Comparison of ENCODE assay signal across 14 cellular contexts in genomic region chr3:183583331-183584245, GRCh38. TPM values are rescaled to one million over a fixed set of nuclear protein-coding genes. Genes with fewer than 3 reads are reported as not detected.
A peak's percentile ranks its signal among the peaks of the same experiment; 100 is the strongest.
DNase-seq lines count a peak whose midpoint lies in the region; ATAC-seq, FAIRE-seq and TF ChIP-seq lines count a peak whose summit lies in the region.
"Had no signal": no experiment of that assay in that cellular context is flagged by ENCODE, and none has a peak within 500 bp of the region (broad histone marks: within the 10 kb centered on the region; RNA-seq: fewer than 3 reads in every experiment).

No MANE protein-coding gene starts in this region.

- in situ Hi-C loops in K562 (cut with MboI) = no loop called here

- H3K27ac Mint-ChIP-seq in GM23338 (no peak overlapping the region; the same call in 1 of the 2 replicates), type B pancreatic cell (no peak overlapping the region)
- H3K27ac Mint-ChIP-seq: activated naive CD4-positive, alpha-beta T cell treated with anti-CD3 and anti-CD28 coated beads for 36 hours had no signal

- POLR2A ChIA-PET in K562 (lab: Yijun Ruan, JAX) = interaction anchor here (0.9 kb wide), 1 partner anchor 67 kb away, joined by 3 read pairs; no protein-coding TSS in a partner anchor

- H3K79me2 ChIP-seq in GM23338 (replicated peaks; ENCODE audit: insufficient read depth) (no peaks in the 10 kb centered on the region), K562 (ENCODE audit: control insufficient read depth, insufficient read depth, low read length) (no peaks in the 10 kb centered on the region), smooth muscle cell (ENCODE audit: low read depth) (no peaks in the 10 kb centered on the region)

- H4K20me1 ChIP-seq in GM23338 (replicated peaks; ENCODE audit: insufficient read depth) (no peaks in the 10 kb centered on the region), K562 (replicated peaks; ENCODE audit: control insufficient read depth, insufficient read depth, low read length) (no peaks in the 10 kb centered on the region), smooth muscle cell (ENCODE audit: low read depth) (no peaks in the 10 kb centered on the region)

- H3K4me1 Mint-ChIP-seq in GM23338 (peaks cover 16% of the 10 kb centered on the region), type B pancreatic cell (ENCODE audit: unreplicated experiment) (peaks cover 11% of the 10 kb centered on the region)

- H4K8ac ChIP-seq in mesenchymal stem cell (ENCODE audit: low read length) = no peak overlapping the region

- no peak for TF ChIP-seq POLR2A in K562 (conservative IDR thresholded peaks at IDR 0.05)

- H3K36me3 ChIP-seq in GM23338 (ENCODE audit: insufficient read depth) = no peaks in the 10 kb centered on the region
- no peaks in the 10 kb centered on the region for H3K36me3 ChIP-seq in K562 (ENCODE audit: control insufficient read depth, insufficient read depth, low read length)
- H3K36me3 ChIP-seq in mesenchymal stem cell (ENCODE audit: control insufficient read depth in 1 of 2, insufficient read depth in 2 of 2, low read depth in 1 of 2, low read length in 2 of 2) = no peaks in the 10 kb centered on the region
- no peaks in the 10 kb centered on the region for H3K36me3 ChIP-seq in smooth muscle cell (ENCODE audit: low read depth)
- H3K36me3 ChIP-seq in colonic mucosa = no peaks in the 10 kb centered on the region

- H3K9me3 ChIP-seq in K562 (replicated peaks; ENCODE audit: control insufficient read depth, insufficient read depth, low read depth, low read length) = no peaks in the 10 kb centered on the region
- H3K9me3 ChIP-seq in mesenchymal stem cell (ENCODE audit: control insufficient read depth, low read length) = no peaks in the 10 kb centered on the region
- no peaks in the 10 kb centered on the region for H3K9me3 ChIP-seq in smooth muscle cell (replicated peaks; ENCODE audit: low read depth)
- no peaks in the 10 kb centered on the region for H3K9me3 ChIP-seq in colonic mucosa

- H2BK120ac ChIP-seq in mesenchymal stem cell (ENCODE audit: low read depth, low read length) = no peak overlapping the region

- H3K18ac ChIP-seq in mesenchymal stem cell (ENCODE audit: low read depth in 1 of 2, low read length in 2 of 2) = no peak overlapping the region

- H3K4me3 ChIP-seq in GM23338 = no peak overlapping the region
- no peak overlapping the region for H3K4me3 ChIP-seq in K562
- no peak overlapping the region for H3K4me3 ChIP-seq in mesenchymal stem cell (ENCODE audit: insufficient read depth in 1 of 2, low read depth in 1 of 2, low read length in 2 of 2)
- no peak overlapping the region for H3K4me3 ChIP-seq in smooth muscle cell
- no peak overlapping the region for H3K4me3 ChIP-seq in colonic mucosa

- H2BK5ac ChIP-seq in mesenchymal stem cell (ENCODE audit: low read depth, low read length, poor library complexity, severe bottlenecking) = no peak overlapping the region

- H3K36me3 Mint-ChIP-seq in GM23338 (ENCODE audit: low read depth) (no peaks in the 10 kb centered on the region), type B pancreatic cell (peaks cover 3% of the 10 kb centered on the region)

- H3K4me3 Mint-ChIP-seq in GM23338 (no peak overlapping the region), type B pancreatic cell (no peak overlapping the region)
- H3K4me3 Mint-ChIP-seq: activated naive CD4-positive, alpha-beta T cell treated with anti-CD3 and anti-CD28 coated beads for 36 hours had no signal

- 38% methylated on average over 5 of the region's 5 CpGs for WGBS in K562 (ENCODE audit: insufficient coverage, low coverage, missing lambda C conversion rate)
- WGBS in mesenchymal stem cell = 80% methylated on average over 4 of the region's 5 CpGs
- WGBS in smooth muscle cell (ENCODE audit: low lambda C conversion rate) = 87% methylated on average over 5 of the region's 5 CpGs

- H3K4me2 ChIP-seq in GM23338 (no peak overlapping the region), K562 (ENCODE audit: insufficient read depth, low read length) (no peak overlapping the region), mesenchymal stem cell (ENCODE audit: low read length, poor library complexity, severe bottlenecking) (no peak overlapping the region), smooth muscle cell (no peak overlapping the region)

- H3K4me1 ChIP-seq in GM23338 (ENCODE audit: insufficient read depth) (peaks cover 4% of the 10 kb centered on the region; the same call in 1 of the 2 replicates), K562 (replicated peaks in 1 of 2; ENCODE audit: control insufficient read depth in 2 of 2, insufficient read depth in 2 of 2, low read length in 2 of 2) (peaks cover 10 to 28% of the 10 kb centered on the region in 2 experiments; a peak in 4 of 5 replicates), mesenchymal stem cell (ENCODE audit: control insufficient read depth, insufficient read depth, low read depth, low read length) (no peaks in the 10 kb centered on the region), smooth muscle cell (ENCODE audit: low read depth) (no peaks in the 10 kb centered on the region), colonic mucosa (no peaks in the 10 kb centered on the region)

- H3K79me1 ChIP-seq in mesenchymal stem cell (replicated peaks; ENCODE audit: low read length, poor library complexity, severe bottlenecking) = no peaks in the 10 kb centered on the region

- H2BK15ac ChIP-seq in mesenchymal stem cell (ENCODE audit: low read depth, poor library complexity, severe bottlenecking) = no peak overlapping the region

- H3K9me3 Mint-ChIP-seq in GM23338 (no peaks in the 10 kb centered on the region), type B pancreatic cell (peaks cover 4% of the 10 kb centered on the region)
- H3K9me3 Mint-ChIP-seq: activated naive CD4-positive, alpha-beta T cell treated with anti-CD3 and anti-CD28 coated beads for 36 hours had no signal

- peak; percentile 68 for ATAC-seq in GM23338
- ATAC-seq in K562 = 0 out of 3 replicates have a peak, but pooled peaks have one; percentile 27

- no peak overlapping the region for H3K23ac ChIP-seq in mesenchymal stem cell (ENCODE audit: low read length in 2 of 2)

- H2AK5ac ChIP-seq in mesenchymal stem cell (ENCODE audit: low read length, severe bottlenecking) = no peak overlapping the region

- H3K27me3 ChIP-seq in GM23338 (ENCODE audit: insufficient read depth) (no peaks in the 10 kb centered on the region), K562 (ENCODE audit: control insufficient read depth in 2 of 2, insufficient read depth in 2 of 2, low read length in 2 of 2) (peaks cover 11 to 15% of the 10 kb centered on the region in 2 experiments), mesenchymal stem cell (ENCODE audit: control insufficient read depth in 1 of 2, insufficient read depth in 1 of 2, low read length in 2 of 2) (peaks cover 2 to 14% of the 10 kb centered on the region in 2 experiments), smooth muscle cell (ENCODE audit: low read depth) (peaks cover 3% of the 10 kb centered on the region), colonic mucosa (no peaks in the 10 kb centered on the region)

- H3K9me2 ChIP-seq in GM23338 (ENCODE audit: insufficient read depth) = no peaks in the 10 kb centered on the region

- H2AFZ ChIP-seq in GM23338 = peak overlapping the region; percentile 98
- no peak overlapping the region for H2AFZ ChIP-seq in K562 (ENCODE audit: low read depth, low read length)
- H2AFZ ChIP-seq in mesenchymal stem cell (ENCODE audit: low read depth, low read length) = no peak overlapping the region
- peak overlapping the region; percentile 54 for H2AFZ ChIP-seq in smooth muscle cell (ENCODE audit: low read depth)

- no TSS peak for BruUV-seq in K562 (replicated peaks; lab: Mats Ljungman, UMichigan)

- DNase-seq in GM23338 (ENCODE audit: low spot score) (no peak), K562 (ENCODE audit: extremely low read depth in 1 of 4, low spot score in 3 of 4) (no peak), mesenchymal stem cell (no peak), smooth muscle cell (lab: John Stamatoyannopoulos, UW; ENCODE audit: unreplicated experiment) (no peak), foreskin melanocyte (no peak), NCI-H69 (lab: John Stamatoyannopoulos, UW) (no peak), colonic mucosa (no peak), type B pancreatic cell (ENCODE audit: extremely low spot score, unreplicated experiment) (no peak)
- DNase-seq: activated CD4-positive, alpha-beta T cell treated with anti-CD3 and anti-CD28 coated beads, Interleukin-2, amount 50 U/mL, for 4 hours; activated naive CD4-positive, alpha-beta T cell treated with anti-CD3 and anti-CD28 coated beads for 36 hours; cortex of kidney; NCI-H1436 had no signal

- no peak for TF ChIP-seq EP300 in K562 (IDR thresholded peaks at IDR 0.05; ENCODE audit: low read length)

- intact Hi-C loops in K562 (cut with micrococcal nuclease) (no loop called here), colonic mucosa (cut with DNase I) (no loop called here)

- CTCF ChIA-PET in K562 (lab: Yijun Ruan, JAX; ENCODE audit: low intra/inter-chr PET ratio) = no interaction called here

- H3K14ac ChIP-seq in mesenchymal stem cell (ENCODE audit: low read length in 2 of 2) = no peak overlapping the region

- H3K27ac ChIP-seq in GM23338 (ENCODE audit: low read depth) (no peak overlapping the region), K562 (ENCODE audit: extremely low read depth, low read depth, low read length) (no peak overlapping the region), mesenchymal stem cell (ENCODE audit: low read length, poor library complexity, severe bottlenecking) (no peak overlapping the region), smooth muscle cell (ENCODE audit: low read depth) (no peak overlapping the region), colonic mucosa (no peak overlapping the region)

- H2BK12ac ChIP-seq in mesenchymal stem cell (ENCODE audit: low read length in 2 of 2) = no peak overlapping the region

- H3K27me3 Mint-ChIP-seq in GM23338 (ENCODE audit: insufficient read depth, low read depth, poor library complexity) = no peaks in the 10 kb centered on the region
- no peaks in the 10 kb centered on the region for H3K27me3 Mint-ChIP-seq in type B pancreatic cell

- FAIRE-seq in K562 (lab: Jason Lieb, UNC) = no peak
- FAIRE-seq: kidney had no signal

- no peak for TF ChIP-seq RAD21 in K562 (CRISPR knock-in tag; conservative IDR thresholded peaks at IDR 0.05 in 1 of 2, IDR thresholded peaks at IDR 0.05 in 1 of 2)

- H3K9ac ChIP-seq in K562 (ENCODE audit: insufficient read depth in 1 of 2, low read depth in 2 of 2, low read length in 2 of 2) (0 out of 4 replicates have a peak overlapping the region, but pooled peaks of 1 of the 2 experiments have one; percentile 22), mesenchymal stem cell (ENCODE audit: low read length) (peak overlapping the region; percentile 9), smooth muscle cell (ENCODE audit: low read depth) (no peak overlapping the region), colonic mucosa (ENCODE audit: low read depth in 2 of 2, low read length in 2 of 2) (no peak overlapping the region)

- H3K9me1 ChIP-seq in K562 (ENCODE audit: control insufficient read depth, insufficient read depth, low read length) = no peaks in the 10 kb centered on the region

- no peak for TF ChIP-seq CTCF in GM23338 (conservative IDR thresholded peaks at IDR 0.05; ENCODE audit: low read depth in 2 of 2)
- TF ChIP-seq CTCF in K562 (IDR thresholded peaks at IDR 0.05 in 2 of 3, conservative IDR thresholded peaks at IDR 0.05 in 1 of 3; ENCODE audit: insufficient read depth in 2 of 3, low read depth in 1 of 3, low read length in 3 of 3) = no peak
- no peak for TF ChIP-seq CTCF in smooth muscle cell (IDR thresholded peaks at IDR 0.05; ENCODE audit: borderline replicate concordance, insufficient read depth, poor library complexity, severe bottlenecking)
- TF ChIP-seq CTCF in colonic mucosa (IDR thresholded peaks at IDR 0.05) = no peak
- TF ChIP-seq CTCF in type B pancreatic cell (conservative IDR thresholded peaks at IDR 0.05) = no peak

- no peaks in the 10 kb centered on the region for H3F3A ChIP-seq in GM23338 (replicated peaks; ENCODE audit: low read depth)
- H3F3A ChIP-seq in smooth muscle cell (ENCODE audit: low read depth) = no peaks in the 10 kb centered on the region

- H4K91ac ChIP-seq in mesenchymal stem cell (ENCODE audit: low read length) = no peak overlapping the region

- no peak overlapping the region for H3K4ac ChIP-seq in mesenchymal stem cell (ENCODE audit: low read depth in 1 of 2, low read length in 2 of 2)

RNA-seq across cellular contexts. Expression of gene KLHL6, which starts 28.1 kb away (rescaled TPM):
- total RNA-seq in GM23338 (2014; rRNA removed; shearing (Covaris generic)) = 0.12 TPM in 1 of 2 replicates, not detected in the other
- 0.05 TPM in 1 of 2 replicates, not detected in the other for polyA plus RNA-seq in GM23338 (2016; fragmentation: Nextera tagmentation; extraction: Ambion mirVana)
- total RNA-seq in K562 (2011; cell fraction: chromatin; rRNA removed; ENCODE audit: low replicate concordance) = 1.2 and 1.8 TPM in 2 replicates
- 0.67 and 0.92 TPM in 2 replicates for total RNA-seq in K562 (2011; cell fraction: nucleolus; rRNA removed)
- total RNA-seq in K562 (2011; cell fraction: nucleoplasm; rRNA removed) = 1.3 and 1.8 TPM in 2 replicates
- total RNA-seq in K562 (2014; rRNA removed) = 1.2 and 1.4 TPM in 2 replicates
- 1.9 and 2.0 TPM in 2 replicates for total RNA-seq in K562 (2014; rRNA removed; fragmentation: Illumina TruSeq; extraction: Trizol)
- total RNA-seq in K562 (2015; rRNA removed; fragmentation: Illumina TruSeq; extraction: Trizol) = 1.2 and 1.3 TPM in 2 replicates
- 1.4 and 2.1 TPM in 2 replicates for total RNA-seq in K562 (2021)
- 0.61 and 0.70 TPM in 2 replicates for polyA plus RNA-seq in K562 (2011; rRNA removed)
- 0.37 and 0.46 TPM in 2 replicates for polyA plus RNA-seq in K562 (2011; cell fraction: cytosol; rRNA removed)
- polyA plus RNA-seq in K562 (2011; cell fraction: nucleus; rRNA removed) = 1.2 and 1.5 TPM in 2 replicates
- polyA plus RNA-seq in K562 (2012) = 1.4 and 5.2 TPM in 2 replicates
- polyA plus RNA-seq in K562 (2014; fragmentation: Illumina TruSeq; extraction: Trizol) = 1.7 TPM in 2 replicates
- polyA plus RNA-seq in K562 (2014; fragmentation: Nextera tagmentation; extraction: Ambion mirVana) = under 1 TPM; 0.18 to 0.46 TPM
- 1.7 and 2.1 TPM in 2 replicates for polyA plus RNA-seq in K562 (2014; rRNA removed)
- polyA minus RNA-seq in K562 (2011; rRNA and poly(A)+ RNA removed) = 0.67 and 1.1 TPM in 2 replicates
- 0.27 and 0.48 TPM in 2 replicates for polyA minus RNA-seq in K562 (2011; cell fraction: cytosol; rRNA and poly(A)+ RNA removed)
- 0.81 and 1.3 TPM in 2 replicates for polyA minus RNA-seq in K562 (2011; cell fraction: nucleus; rRNA and poly(A)+ RNA removed)
- polyA plus RNA-seq in mesenchymal stem cell (2013, experiment 1 of 2) = 0.01 TPM
- 0.01 TPM for polyA plus RNA-seq in mesenchymal stem cell (2013, experiment 2 of 2)
- total RNA-seq in smooth muscle cell = 0.22 and 0.40 TPM in 2 replicates
- polyA plus RNA-seq in smooth muscle cell = not detected in 2 replicates
- total RNA-seq in colonic mucosa = 1 to 10 TPM; 2.0 to 2.1 TPM
- total RNA-seq in type B pancreatic cell (ENCODE audit: low replicate concordance) = not detected in 2 replicates
- total RNA-seq: HT1080 had no signal

RNA-seq across cellular contexts. Expression of gene KLHL24, which starts 51.8 kb away (rescaled TPM):
- 31.8 and 51.0 TPM in 2 replicates for total RNA-seq in GM23338 (2014; rRNA removed; shearing (Covaris generic))
- 5.9 and 8.2 TPM in 2 replicates for polyA plus RNA-seq in GM23338 (2016; fragmentation: Nextera tagmentation; extraction: Ambion mirVana)
- total RNA-seq in K562 (2011; cell fraction: chromatin; rRNA removed; ENCODE audit: low replicate concordance) = 24.6 and 59.1 TPM in 2 replicates
- total RNA-seq in K562 (2011; cell fraction: nucleolus; rRNA removed) = 10.0 and 17.0 TPM in 2 replicates
- total RNA-seq in K562 (2011; cell fraction: nucleoplasm; rRNA removed) = 23.2 and 26.3 TPM in 2 replicates
- total RNA-seq in K562 (2014; rRNA removed) = 9.5 and 14.2 TPM in 2 replicates
- total RNA-seq in K562 (2014; rRNA removed; fragmentation: Illumina TruSeq; extraction: Trizol) = 14.7 and 18.8 TPM in 2 replicates
- 7.4 and 8.7 TPM in 2 replicates for total RNA-seq in K562 (2015; rRNA removed; fragmentation: Illumina TruSeq; extraction: Trizol)
- 14.5 and 21.2 TPM in 2 replicates for total RNA-seq in K562 (2021)
- 15.8 and 18.3 TPM in 2 replicates for polyA plus RNA-seq in K562 (2011; rRNA removed)
- 10.0 and 19.4 TPM in 2 replicates for polyA plus RNA-seq in K562 (2011; cell fraction: cytosol; rRNA removed)
- 5.9 and 12.3 TPM in 2 replicates for polyA plus RNA-seq in K562 (2011; cell fraction: nucleus; rRNA removed)
- polyA plus RNA-seq in K562 (2012) = 8.5 and 10.7 TPM in 2 replicates
- 9.1 and 13.7 TPM in 2 replicates for polyA plus RNA-seq in K562 (2014; fragmentation: Illumina TruSeq; extraction: Trizol)
- 1 to 10 TPM; 3.3 to 6.6 TPM for polyA plus RNA-seq in K562 (2014; fragmentation: Nextera tagmentation; extraction: Ambion mirVana)
- polyA plus RNA-seq in K562 (2014; rRNA removed) = 13.8 and 17.1 TPM in 2 replicates
- 76.5 and 94.0 TPM in 2 replicates for polyA minus RNA-seq in K562 (2011; rRNA and poly(A)+ RNA removed)
- 18.3 and 29.7 TPM in 2 replicates for polyA minus RNA-seq in K562 (2011; cell fraction: cytosol; rRNA and poly(A)+ RNA removed)
- 10.1 and 21.4 TPM in 2 replicates for polyA minus RNA-seq in K562 (2011; cell fraction: nucleus; rRNA and poly(A)+ RNA removed)
- polyA plus RNA-seq in mesenchymal stem cell (2013, experiment 1 of 2) = 27.0 TPM
- polyA plus RNA-seq in mesenchymal stem cell (2013, experiment 2 of 2) = 24.3 TPM
- 71.5 and 103 TPM in 2 replicates for total RNA-seq in smooth muscle cell
- polyA plus RNA-seq in smooth muscle cell = 11.0 and 15.6 TPM in 2 replicates
- 10 to 100 TPM; 25.1 to 64.2 TPM for total RNA-seq in colonic mucosa
- total RNA-seq in type B pancreatic cell (ENCODE audit: low replicate concordance) = 77.3 and 86.4 TPM in 2 replicates

Comparison
In these comparisons a context has a peak if more than half of its experiments do, and no peak if none do; other contexts are left out.
1. H2AFZ ChIP-seq: peak in GM23338 (single experiment) and smooth muscle cell (single experiment); none in K562 (single experiment) and mesenchymal stem cell (single experiment).